10 cellular contexts compared by ENCODE assay signal in the genomic region with DNA sequence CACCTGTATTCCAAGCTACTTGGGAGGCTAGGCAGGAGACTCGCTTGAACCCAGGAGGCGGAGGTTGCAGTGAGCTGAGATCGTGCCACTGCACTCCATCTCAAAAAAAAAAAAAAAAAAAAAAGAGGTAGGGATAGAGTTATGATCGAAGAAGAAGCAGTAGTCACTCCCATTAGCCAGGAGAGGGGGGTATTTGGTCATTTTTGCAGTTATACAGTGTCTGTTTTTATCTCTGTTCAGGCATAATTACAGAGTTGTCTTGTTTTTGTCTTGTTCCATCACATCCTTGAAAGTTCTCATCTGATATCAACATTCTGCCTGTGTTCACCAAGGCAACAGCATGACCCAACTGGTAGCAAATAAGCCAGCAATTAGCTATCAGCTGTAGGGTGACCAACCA.
DNase-seq lines count a peak whose midpoint lies in the region; ATAC-seq and TF ChIP-seq lines count a peak whose summit lies in the region.
"Had no signal": no experiment of that assay in that cellular context is flagged by ENCODE, and none has a peak within 500 bp of the region (broad histone marks: within the 10 kb centered on the region; RNA-seq: fewer than 3 reads in every experiment).

No MANE protein-coding gene starts in this region.

- H3K4me3 ChIP-seq in NB4 (ENCODE audit: low read depth, low read length) (no peak overlapping the region), astrocyte of the spinal cord (ENCODE audit: low read depth, low read length) (no peak overlapping the region), mesendoderm (ENCODE audit: low read length) (no peak overlapping the region), coronary artery (no peak overlapping the region)

- no peak for TF ChIP-seq POLR2A in NB4 (IDR thresholded peaks at IDR 0.05; ENCODE audit: extremely low read depth, insufficient read length)

- no peaks in the 10 kb centered on the region for H3K27me3 ChIP-seq in mesendoderm (ENCODE audit: insufficient read depth, low read length, poor library complexity)

- no peak overlapping the region for H4K5ac ChIP-seq in mesendoderm (ENCODE audit: low read length)

- H2AK5ac ChIP-seq in mesendoderm (ENCODE audit: low read length), result no peak overlapping the region

- no peak overlapping the region for H2BK120ac ChIP-seq in mesendoderm (ENCODE audit: low read depth, low read length)

- H3K36me3 ChIP-seq in mesendoderm (ENCODE audit: control insufficient read depth, insufficient read depth, low read length), result no peaks in the 10 kb centered on the region

- TF ChIP-seq CTCF in NB4 (IDR thresholded peaks at IDR 0.05; ENCODE audit: low read depth, low read length) (peak; percentile 31), astrocyte of the spinal cord (IDR thresholded peaks at IDR 0.05; ENCODE audit: low read depth, low read length) (peak; percentile 30), coronary artery (IDR thresholded peaks at IDR 0.05) (no peak)

- H3K79me2 ChIP-seq in mesendoderm (ENCODE audit: control insufficient read depth, insufficient read depth, low read length), result no peaks in the 10 kb centered on the region

- H3K56ac ChIP-seq in mesendoderm (ENCODE audit: low read length), result no peak overlapping the region

- no peak overlapping the region for H3K4me2 ChIP-seq in mesendoderm (ENCODE audit: low read length)

- H3K79me1 ChIP-seq in mesendoderm (ENCODE audit: low read length), result no peaks in the 10 kb centered on the region

- no peak overlapping the region for H3K23ac ChIP-seq in mesendoderm (ENCODE audit: low read length)

- no CpG with 5 or more reads among the region's 4 CpGs for WGBS in mesendoderm (ENCODE audit: extremely low coverage, insufficient coverage, low lambda C conversion rate)

- H4K8ac ChIP-seq in mesendoderm (ENCODE audit: low read depth, low read length), result no peak overlapping the region

- H3K27ac ChIP-seq in mesendoderm (ENCODE audit: low read depth, low read length) (no peak overlapping the region), coronary artery (peak overlapping the region in 1 of 2 donors; percentile 35)

- DNase-seq in GF-D8 (lab: John Stamatoyannopoulos, UW), result peak; percentile 19
- DNase-seq in NB4 (ENCODE audit: low read depth), result peak; percentile 76
- DNase-seq in astrocyte of the spinal cord (ENCODE audit: low read depth, low spot score), result peak; percentile 44
- DNase-seq in mesendoderm, result peak; percentile 42
- no peak for DNase-seq in coronary artery (ENCODE audit: low spot score)
- DNase-seq: stimulated activated naive B cell treated with anti-CD40 and anti-IgM and Interleukin-4, amounts not matched to agents 10 μg/mL and 1 μg/mL and 100 μg/mL, for 72 hours had no signal

- no peak overlapping the region for H3K4ac ChIP-seq in mesendoderm (ENCODE audit: low read depth, low read length)

- ATAC-seq in HG02852 (IDR thresholded peaks at IDR 0.05; ENCODE audit: unreplicated experiment) (no peak), HG03025 (IDR thresholded peaks at IDR 0.05; ENCODE audit: low FRiP score, unreplicated experiment) (no peak), GM21390 (IDR thresholded peaks at IDR 0.05; ENCODE audit: unreplicated experiment) (no peak)
- ATAC-seq: activated CD4-positive, CD25-positive, alpha-beta regulatory T cell treated with anti-CD3 and anti-CD28 coated beads, Interleukin-2, amount 50 U/mL, for 24 hours; stimulated activated naive B cell treated with anti-CD40 and anti-IgM and Interleukin-4, amounts not matched to agents 10 μg/mL and 1 μg/mL and 100 μg/mL, for 72 hours had no signal

- in situ Hi-C loops in astrocyte of the spinal cord (cut with HindIII; ENCODE audit: low sequenced_read_pairs), result no loop called here

- no peak overlapping the region for H3K9ac ChIP-seq in mesendoderm (ENCODE audit: low read length)

- no peak overlapping the region for H2BK5ac ChIP-seq in mesendoderm (ENCODE audit: low read length)

- no peak overlapping the region for H3K18ac ChIP-seq in mesendoderm (ENCODE audit: low read length)

- H2BK15ac ChIP-seq in mesendoderm (replicated peaks; ENCODE audit: low read depth), result no peak overlapping the region

- peaks cover 4% of the 10 kb centered on the region for H3K4me1 ChIP-seq in mesendoderm (ENCODE audit: control insufficient read depth, low read depth, low read length)
